In the genomic region with DNA sequence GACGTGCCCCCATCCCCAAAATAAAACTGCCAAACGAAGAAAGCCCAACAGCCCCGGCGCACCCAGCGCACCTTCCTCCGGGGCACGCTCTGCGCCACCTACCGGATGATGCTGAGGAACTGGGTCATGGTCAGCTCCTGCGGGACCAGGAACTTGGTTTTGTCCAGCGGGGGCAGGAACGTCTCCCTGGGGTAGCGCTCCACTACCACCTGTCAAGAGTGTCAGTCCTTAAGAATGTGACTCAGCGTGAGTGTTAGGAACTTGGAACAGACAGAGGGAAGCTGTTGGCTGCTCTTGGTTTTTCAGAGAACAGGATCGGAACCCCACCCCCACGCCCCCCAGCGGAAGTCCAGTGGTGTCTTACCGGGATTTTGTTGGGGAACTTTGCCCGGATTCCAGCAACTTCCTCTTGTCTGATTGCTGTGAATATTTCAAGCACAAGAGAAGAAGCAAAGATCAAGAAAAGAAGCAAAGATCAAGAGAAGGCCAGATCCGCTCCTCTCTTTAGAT, we compare ENCODE assay signal across 8 cellular contexts. TPM values are rescaled to one million over a fixed set of nuclear protein-coding genes. Genes with fewer than 3 reads are reported as not detected.
DNase-seq lines count a peak whose midpoint lies in the region; ATAC-seq and TF ChIP-seq lines count a peak whose summit lies in the region.

No MANE protein-coding gene starts in this region.

- H3K27ac ChIP-seq in Peyer's patch (no peak overlapping the region), stomach (peak overlapping the region in 2 of 5 donors; percentile 35 to 62)

- no peak for TF ChIP-seq EP300 in stomach (IDR thresholded peaks at IDR 0.05)

- 7 to 12% (median 10%) methylated on average over 20 of the region's 20 CpGs for WGBS in stomach, 5 donors

- H3K4me1 Mint-ChIP-seq in activated T-helper 17 cell treated with anti-CD3 and anti-CD28 coated beads, Interleukin-2, amount 50 U/mL, for 72 hours: no peaks in the 10 kb centered on the region
- peaks cover 18% of the 10 kb centered on the region for H3K4me1 Mint-ChIP-seq in neural crest cell

- no peaks in the 10 kb centered on the region for H3K36me3 Mint-ChIP-seq in activated T-helper 17 cell treated with anti-CD3 and anti-CD28 coated beads, Interleukin-2, amount 50 U/mL, for 72 hours (ENCODE audit: low read depth)
- no peaks in the 10 kb centered on the region for H3K36me3 Mint-ChIP-seq in neural crest cell (ENCODE audit: low read depth)

- TF ChIP-seq CTCF in Peyer's patch (IDR thresholded peaks at IDR 0.05) (peak; percentile 11 to 59 (median 46)), neural crest cell (conservative IDR thresholded peaks at IDR 0.05) (peak; percentile 76), stomach (IDR thresholded peaks at IDR 0.05) (peak in 5 of 7 experiments; percentile 19 to 48 (median 34))

- no peaks in the 10 kb centered on the region for H3K27me3 ChIP-seq in Peyer's patch
- no peaks in the 10 kb centered on the region for H3K27me3 ChIP-seq in stomach

- DNase-seq in DMS53 (lab: John Stamatoyannopoulos, UW) (peak; percentile 40), DMS53 treated with DMSO at 0.1 percent for 48 hours (lab: John Stamatoyannopoulos, UW; ENCODE audit: unreplicated experiment) (no peak), Peyer's patch (peak; percentile 44 to 80 (median 78)), fibroblast of the conjunctiva (ENCODE audit: low read depth) (peak; percentile 87), neural crest cell (ENCODE audit: low read depth, low spot score) (peak; percentile 48), stomach (peak; percentile 41)

- peaks cover 0 to 8% (median 0%) of the 10 kb centered on the region in 4 donors for H3K4me1 ChIP-seq in Peyer's patch
- peaks cover 0 to 12% (median 9%) of the 10 kb centered on the region in 4 donors for H3K4me1 ChIP-seq in stomach

- H3K27ac Mint-ChIP-seq in activated T-helper 17 cell treated with anti-CD3 and anti-CD28 coated beads, Interleukin-2, amount 50 U/mL, for 72 hours: peak overlapping the region; percentile 43
- peak overlapping the region; percentile 51 for H3K27ac Mint-ChIP-seq in neural crest cell (ENCODE audit: unreplicated experiment)

- peak; percentile 70 for ATAC-seq in HG03039 (IDR thresholded peaks at IDR 0.05; ENCODE audit: unreplicated experiment)
- ATAC-seq in activated T-helper 17 cell treated with anti-CD3 and anti-CD28 coated beads, Interleukin-2, amount 50 U/mL, for 72 hours (replicated peaks): peak; percentile 66

- H3K4me3 Mint-ChIP-seq in activated T-helper 17 cell treated with anti-CD3 and anti-CD28 coated beads, Interleukin-2, amount 50 U/mL, for 72 hours: peak overlapping the region; percentile 60
- peak overlapping the region; percentile 59 for H3K4me3 Mint-ChIP-seq in neural crest cell

- H3K9me3 Mint-ChIP-seq in activated T-helper 17 cell treated with anti-CD3 and anti-CD28 coated beads, Interleukin-2, amount 50 U/mL, for 72 hours: no peaks in the 10 kb centered on the region
- no peaks in the 10 kb centered on the region for H3K9me3 Mint-ChIP-seq in neural crest cell

- intact Hi-C loops in stomach (cut with DNase I; ENCODE audit: low total_unique reads): no loop called here

- H3K27me3 Mint-ChIP-seq in activated T-helper 17 cell treated with anti-CD3 and anti-CD28 coated beads, Interleukin-2, amount 50 U/mL, for 72 hours: no peaks in the 10 kb centered on the region
- no peaks in the 10 kb centered on the region for H3K27me3 Mint-ChIP-seq in neural crest cell (ENCODE audit: low read depth)

- H3K9me3 ChIP-seq in Peyer's patch: no peaks in the 10 kb centered on the region
- no peaks in the 10 kb centered on the region for H3K9me3 ChIP-seq in stomach

- H3K4me3 ChIP-seq in Peyer's patch (peak overlapping the region in 3 of 4 donors; percentile 21 to 37 (median 25)), stomach (peak overlapping the region in 3 of 4 donors; percentile 19 to 29 (median 27))

- no peak for TF ChIP-seq POLR2A in Peyer's patch (IDR thresholded peaks at IDR 0.05)
- no peak for TF ChIP-seq POLR2A in stomach (IDR thresholded peaks at IDR 0.05)

- H3K36me3 ChIP-seq in Peyer's patch: no peaks in the 10 kb centered on the region
- H3K36me3 ChIP-seq in stomach: no peaks in the 10 kb centered on the region

RNA-seq across cellular contexts. Expression of a gene that starts 0.4 kb away (rescaled TPM):
- total RNA-seq in Peyer's patch (10 to 100 TPM in 1 of 4 donors, 1 to 10 TPM in 2, not detected in 1; 4.5 to 17.6 (median 8.3) TPM), neural crest cell (0.54 and 1.1 TPM in 2 replicates), stomach (1 to 10 TPM in 3 of 5 donors, not detected in 2; 1.2 to 9.4 (median 2.9) TPM)
- total RNA-seq in activated T-helper 17 cell treated with anti-CD3 and anti-CD28 coated beads, Interleukin-2, amount 50 U/mL, for 72 hours: not detected
- polyA plus RNA-seq in stomach: 10 to 100 TPM in 1 of 3 donors, 1 to 10 TPM in 2; 2.3 to 12.7 (median 5.4) TPM

RNA-seq across cellular contexts. Expression of a gene that starts 40.9 kb away (rescaled TPM):
- not detected for total RNA-seq in Peyer's patch
- not detected for total RNA-seq in activated T-helper 17 cell treated with anti-CD3 and anti-CD28 coated beads, Interleukin-2, amount 50 U/mL, for 72 hours
- not detected in 2 replicates for total RNA-seq in neural crest cell
- total RNA-seq in stomach: not detected
- polyA plus RNA-seq in stomach: not detected
